Comparison of ENCODE assay signal across 37 cellular contexts in the genomic region with DNA sequence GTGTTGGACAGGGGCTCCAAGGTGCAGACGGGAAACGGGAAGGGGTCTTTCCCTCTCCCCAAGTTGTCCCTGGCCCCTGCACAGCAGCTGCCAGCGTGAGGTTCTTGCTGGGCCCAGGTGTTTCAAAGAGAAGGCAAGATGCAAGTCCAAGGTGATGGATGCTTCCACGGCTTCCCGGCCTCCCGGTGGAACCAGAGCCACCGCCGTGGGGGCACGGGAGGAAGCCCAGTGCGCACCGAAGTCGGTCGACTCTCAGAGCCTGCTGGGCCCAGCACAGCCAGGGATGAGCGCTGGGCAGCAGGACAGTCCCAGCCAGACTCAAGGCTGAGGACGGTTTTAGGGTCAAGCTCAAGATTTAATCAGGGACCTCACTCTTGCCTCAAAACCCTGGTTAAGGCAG. TPM values are rescaled to one million over a fixed set of nuclear protein-coding genes. Genes with fewer than 3 reads are reported as not detected.
"Had no signal": no experiment of that assay in that cellular context is flagged by ENCODE, and none has a peak within 500 bp of the region (broad histone marks: within the 10 kb centered on the region; RNA-seq: fewer than 3 reads in every experiment).

No MANE protein-coding gene starts in this region.

- H3K9me3 ChIP-seq: adrenal gland, body of pancreas, esophagus muscularis mucosa, gastrocnemius medialis had no signal

- H3K27me3 ChIP-seq: adrenal gland, body of pancreas had no signal

- H3K4me3 ChIP-seq: adrenal gland, body of pancreas, coronary artery, dorsolateral prefrontal cortex, esophagus muscularis mucosa, gastrocnemius medialis had no signal

- H3K27ac Mint-ChIP-seq: activated CD4-positive, alpha-beta memory T cell treated with anti-CD3 and anti-CD28 coated beads for 36 hours; activated CD4-positive, alpha-beta T cell treated with anti-CD3 and anti-CD28 coated beads for 36 hours; activated CD4-positive, alpha-beta T cell treated with anti-CD3 and anti-CD28 coated beads, Interleukin-2, amount 10 ng/mL, durations not matched to agents 24 days and 14 days; activated CD8-positive, alpha-beta memory T cell treated with anti-CD3 and anti-CD28 coated beads, Interleukin-2, amount 10 ng/mL, durations not matched to agents 7 days and 5 days; activated CD8-positive, alpha-beta T cell treated with anti-CD3 and anti-CD28 coated beads, Interleukin-2, amount 10 ng/mL, durations not matched to agents 7 days and 5 days; activated naive CD4-positive, alpha-beta T cell treated with anti-CD3 and anti-CD28 coated beads for 36 hours; activated naive CD4-positive, alpha-beta T cell treated with anti-CD3 and anti-CD28 coated beads, Interleukin-2, amount 50 U/mL, for 24 hours; activated naive CD8-positive, alpha-beta T cell treated with anti-CD3 and anti-CD28 coated beads for 36 hours; activated naive CD8-positive, alpha-beta T cell treated with anti-CD3 and anti-CD28 coated beads, Interleukin-2, amount 50 U/mL, for 24 hours; activated T-helper 1 cell treated with anti-CD3 and anti-CD28 coated beads, Interleukin-12 subunit alpha, Interleukin-12 subunit beta, Interleukin-2, Interleukin-4 antibody, amounts not matched to agents 30 ng/mL and 10 ng/mL and 1 ng/mL, durations not matched to agents 14 hours and 24 hours and 36 hours; activated T-helper 2 cell treated with anti-CD3 and anti-CD28 coated beads, Interferon-gamma antibody, Interleukin-2, Interleukin-4, amounts not matched to agents 10 μg/mL and 5 μg/mL and 100 μg/mL, durations not matched to agents 14 hours and 24 hours and 36 hours; dendritic cell treated with granulocyte-macrophage colony-stimulating factor and Interleukin-4, amounts not matched to agents 40 ng/mL and 50 ng/mL, for 4 days; T-cell had no signal

- H3K4me1 Mint-ChIP-seq: activated CD4-positive, alpha-beta T cell treated with anti-CD3 and anti-CD28 coated beads for 36 hours; activated naive CD4-positive, alpha-beta T cell treated with anti-CD3 and anti-CD28 coated beads, Interleukin-2, amount 50 U/mL, for 24 hours; activated naive CD8-positive, alpha-beta T cell treated with anti-CD3 and anti-CD28 coated beads for 36 hours; activated naive CD8-positive, alpha-beta T cell treated with anti-CD3 and anti-CD28 coated beads, Interleukin-2, amount 50 U/mL, for 24 hours; central memory CD8-positive, alpha-beta T cell; T-cell had no signal

- H3K4me3 Mint-ChIP-seq: activated CD4-positive, alpha-beta memory T cell treated with anti-CD3 and anti-CD28 coated beads for 36 hours; activated CD4-positive, alpha-beta T cell treated with anti-CD3 and anti-CD28 coated beads for 36 hours; activated CD4-positive, alpha-beta T cell treated with anti-CD3 and anti-CD28 coated beads, Interleukin-2, amount 10 ng/mL, durations not matched to agents 24 days and 14 days; activated CD8-positive, alpha-beta memory T cell treated with anti-CD3 and anti-CD28 coated beads, Interleukin-2, amount 10 ng/mL, durations not matched to agents 7 days and 5 days; activated CD8-positive, alpha-beta T cell treated with anti-CD3 and anti-CD28 coated beads, Interleukin-2, amount 10 ng/mL, durations not matched to agents 7 days and 5 days; activated naive CD4-positive, alpha-beta T cell treated with anti-CD3 and anti-CD28 coated beads for 36 hours; activated naive CD4-positive, alpha-beta T cell treated with anti-CD3 and anti-CD28 coated beads, Interleukin-2, amount 50 U/mL, for 24 hours; activated naive CD8-positive, alpha-beta T cell treated with anti-CD3 and anti-CD28 coated beads for 36 hours; activated naive CD8-positive, alpha-beta T cell treated with anti-CD3 and anti-CD28 coated beads, Interleukin-2, amount 50 U/mL, for 24 hours; activated T-helper 1 cell treated with anti-CD3 and anti-CD28 coated beads, Interleukin-12 subunit alpha, Interleukin-12 subunit beta, Interleukin-2, Interleukin-4 antibody, amounts not matched to agents 30 ng/mL and 10 ng/mL and 1 ng/mL, durations not matched to agents 14 hours and 24 hours and 36 hours; central memory CD8-positive, alpha-beta T cell; dendritic cell treated with granulocyte-macrophage colony-stimulating factor and Interleukin-4, amounts not matched to agents 40 ng/mL and 50 ng/mL, for 4 days; T-cell had no signal

- H3K4me1 ChIP-seq: body of pancreas, foreskin keratinocyte had no signal

- H3K9me3 Mint-ChIP-seq: activated CD4-positive, alpha-beta T cell treated with anti-CD3 and anti-CD28 coated beads, Interleukin-2, amount 10 ng/mL, durations not matched to agents 24 days and 14 days; activated naive CD4-positive, alpha-beta T cell treated with anti-CD3 and anti-CD28 coated beads for 36 hours; activated naive CD8-positive, alpha-beta T cell treated with anti-CD3 and anti-CD28 coated beads, Interleukin-2, amount 50 U/mL, for 24 hours; activated T-helper 1 cell treated with anti-CD3 and anti-CD28 coated beads, Interleukin-12 subunit alpha, Interleukin-12 subunit beta, Interleukin-2, Interleukin-4 antibody, amounts not matched to agents 30 ng/mL and 10 ng/mL and 1 ng/mL, durations not matched to agents 14 hours and 24 hours and 36 hours; activated T-helper 2 cell treated with anti-CD3 and anti-CD28 coated beads, Interferon-gamma antibody, Interleukin-2, Interleukin-4, amounts not matched to agents 10 μg/mL and 5 μg/mL and 100 μg/mL, durations not matched to agents 14 hours and 24 hours and 36 hours; central memory CD8-positive, alpha-beta T cell; dendritic cell treated with granulocyte-macrophage colony-stimulating factor and Interleukin-4, amounts not matched to agents 40 ng/mL and 50 ng/mL, for 4 days had no signal

- H3K36me3 Mint-ChIP-seq: activated CD4-positive, alpha-beta memory T cell treated with anti-CD3 and anti-CD28 coated beads for 36 hours had no signal

- ATAC-seq: activated CD4-positive, alpha-beta T cell treated with anti-CD3 and anti-CD28 coated beads for 36 hours; activated CD8-positive, alpha-beta memory T cell treated with anti-CD3 and anti-CD28 coated beads, Interleukin-2, amount 10 ng/mL, durations not matched to agents 7 days and 5 days; activated CD8-positive, alpha-beta T cell treated with anti-CD3 and anti-CD28 coated beads, Interleukin-2, amount 10 ng/mL, durations not matched to agents 7 days and 5 days; activated naive CD8-positive, alpha-beta T cell treated with anti-CD3 and anti-CD28 coated beads, Interleukin-2, amount 50 U/mL, for 24 hours; body of pancreas; foreskin keratinocyte; gastrocnemius medialis; T-cell had no signal

- H3K27ac ChIP-seq: adrenal gland, body of pancreas, coronary artery, dorsolateral prefrontal cortex, esophagus muscularis mucosa, foreskin keratinocyte, gastrocnemius medialis had no signal

- DNase-seq: activated CD4-positive, alpha-beta memory T cell treated with anti-CD3 and anti-CD28 coated beads for 36 hours; activated CD4-positive, alpha-beta T cell treated with anti-CD3 and anti-CD28 coated beads for 36 hours; activated CD4-positive, alpha-beta T cell treated with anti-CD3 and anti-CD28 coated beads, Interleukin-2, amount 10 ng/mL, durations not matched to agents 24 days and 14 days; activated CD4-positive, CD25-positive, alpha-beta regulatory T cell; activated CD4-positive, CD25-positive, alpha-beta regulatory T cell treated with anti-CD3 and anti-CD28 coated beads, Interleukin-2, amount 50 U/mL, for 72 hours; activated CD8-positive, alpha-beta memory T cell treated with anti-CD3 and anti-CD28 coated beads, Interleukin-2, amount 10 ng/mL, durations not matched to agents 7 days and 5 days; activated CD8-positive, alpha-beta memory T cell treated with anti-CD3 and anti-CD28 coated beads, Interleukin-2, amount 50 U/mL, for 4 hours; activated CD8-positive, alpha-beta T cell treated with anti-CD3 and anti-CD28 coated beads, Interleukin-2, amount 10 ng/mL, durations not matched to agents 7 days and 5 days; activated effector memory CD4-positive, alpha-beta T cell treated with anti-CD3 and anti-CD28 coated beads, Interleukin-2, amount 50 U/mL, for 16 hours; activated naive CD4-positive, alpha-beta T cell treated with anti-CD3 and anti-CD28 coated beads for 36 hours; activated naive CD8-positive, alpha-beta T cell treated with anti-CD3 and anti-CD28 coated beads for 36 hours; activated naive CD8-positive, alpha-beta T cell treated with anti-CD3 and anti-CD28 coated beads, Interleukin-2, amount 50 U/mL, for 24 hours; activated T-cell treated with anti-CD3 and anti-CD28 coated beads, Interleukin-2, amount 50 U/mL, for 1 hour; activated T-cell treated with anti-CD3 and anti-CD28 coated beads, Interleukin-2, amount 50 U/mL, for 48 hours; adrenal gland; amygdala; aorta; body of pancreas; dorsolateral prefrontal cortex; effector memory CD4-positive, alpha-beta T cell; erythroblast; foreskin keratinocyte; gastrocnemius medialis; glutamatergic neuron; SW 1271; T-cell; T-helper 2 cell had no signal

- H3K36me3 ChIP-seq: adrenal gland, esophagus muscularis mucosa, gastrocnemius medialis had no signal

- FAIRE-seq: bronchial epithelial cell had no signal

RNA-seq across cellular contexts. Expression of a gene that starts 25.2 kb away (rescaled TPM):
- total RNA-seq: activated CD4-positive, alpha-beta memory T cell treated with anti-CD3 and anti-CD28 coated beads for 36 hours; activated CD4-positive, alpha-beta T cell treated with anti-CD3 and anti-CD28 coated beads for 36 hours; activated CD4-positive, alpha-beta T cell treated with anti-CD3 and anti-CD28 coated beads, Interleukin-2, amount 10 ng/mL, durations not matched to agents 24 days and 14 days; activated CD8-positive, alpha-beta memory T cell treated with anti-CD3 and anti-CD28 coated beads for 36 hours; activated CD8-positive, alpha-beta memory T cell treated with anti-CD3 and anti-CD28 coated beads, Interleukin-2, amount 10 ng/mL, durations not matched to agents 7 days and 5 days; activated CD8-positive, alpha-beta T cell treated with anti-CD3 and anti-CD28 coated beads, Interleukin-2, amount 10 ng/mL, durations not matched to agents 7 days and 5 days; activated naive CD4-positive, alpha-beta T cell treated with anti-CD3 and anti-CD28 coated beads for 36 hours; activated naive CD8-positive, alpha-beta T cell treated with anti-CD3 and anti-CD28 coated beads for 36 hours; activated T-helper 1 cell treated with anti-CD3 and anti-CD28 coated beads, Interleukin-12 subunit alpha, Interleukin-12 subunit beta, Interleukin-2, Interleukin-4 antibody, amounts not matched to agents 30 ng/mL and 10 ng/mL and 1 ng/mL, durations not matched to agents 14 hours and 24 hours and 36 hours; activated T-helper 2 cell treated with anti-CD3 and anti-CD28 coated beads, Interferon-gamma antibody, Interleukin-2, Interleukin-4, amounts not matched to agents 10 μg/mL and 5 μg/mL and 100 μg/mL, durations not matched to agents 14 hours and 24 hours and 36 hours; adrenal gland; aorta; body of pancreas; bronchial epithelial cell; cardiac septum; dorsolateral prefrontal cortex; esophagus muscularis mucosa; foreskin keratinocyte; gastrocnemius medialis; T-cell had no signal
- polyA plus RNA-seq: adrenal gland, aorta, foreskin keratinocyte had no signal
